In the genomic region with DNA sequence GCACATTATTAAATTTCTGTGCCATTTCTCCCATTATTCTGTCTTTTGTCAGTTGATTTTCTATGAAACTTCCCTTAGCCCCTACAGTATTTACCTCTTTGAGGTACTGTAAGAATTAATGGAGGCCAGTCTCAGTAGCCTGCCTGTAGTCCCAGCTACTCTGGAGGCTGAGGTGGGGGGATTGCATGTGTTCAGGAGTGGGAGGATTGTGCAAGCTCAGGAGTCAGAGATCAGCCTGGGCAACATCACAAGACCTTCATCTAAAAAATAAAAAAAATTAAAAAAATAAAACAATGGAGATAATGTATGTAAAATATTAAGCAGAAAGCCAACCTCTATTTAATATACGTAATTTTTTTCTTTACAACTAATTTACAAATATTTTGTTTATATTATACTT, we compare ENCODE assay signal across 2 cellular contexts.
TF ChIP-seq lines count a peak whose summit lies in the region.

No MANE protein-coding gene starts in this region.

TF ChIP-seq in HepG2, 621 proteins besides CTCF, POLR2A, EP300 and RAD21:
- TF ChIP-seq, protein P1, sequence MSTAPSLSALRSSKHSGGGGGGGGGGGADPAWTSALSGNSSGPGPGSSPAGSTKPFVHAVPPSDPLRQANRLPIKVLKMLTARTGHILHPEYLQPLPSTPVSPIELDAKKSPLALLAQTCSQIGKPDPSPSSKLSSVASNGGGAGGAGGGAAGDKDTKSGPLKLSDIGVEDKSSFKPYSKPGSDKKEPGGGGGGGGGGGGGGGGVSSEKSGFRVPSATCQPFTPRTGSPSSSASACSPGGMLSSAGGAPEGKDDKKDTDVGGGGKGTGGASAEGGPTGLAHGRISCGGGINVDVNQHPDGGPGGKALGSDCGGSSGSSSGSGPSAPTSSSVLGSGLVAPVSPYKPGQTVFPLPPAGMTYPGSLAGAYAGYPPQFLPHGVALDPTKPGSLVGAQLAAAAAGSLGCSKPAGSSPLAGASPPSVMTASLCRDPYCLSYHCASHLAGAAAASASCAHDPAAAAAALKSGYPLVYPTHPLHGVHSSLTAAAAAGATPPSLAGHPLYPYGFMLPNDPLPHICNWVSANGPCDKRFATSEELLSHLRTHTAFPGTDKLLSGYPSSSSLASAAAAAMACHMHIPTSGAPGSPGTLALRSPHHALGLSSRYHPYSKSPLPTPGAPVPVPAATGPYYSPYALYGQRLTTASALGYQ (CRISPR knock-in tag; IDR thresholded peaks at IDR 0.05) = no peak
- peak; percentile 30; the same call in 1 of the 2 replicates for TF ChIP-seq HNF4A (CRISPR knock-in tag; IDR thresholded peaks at IDR 0.05)
- TF ChIP-seq, protein P2, sequence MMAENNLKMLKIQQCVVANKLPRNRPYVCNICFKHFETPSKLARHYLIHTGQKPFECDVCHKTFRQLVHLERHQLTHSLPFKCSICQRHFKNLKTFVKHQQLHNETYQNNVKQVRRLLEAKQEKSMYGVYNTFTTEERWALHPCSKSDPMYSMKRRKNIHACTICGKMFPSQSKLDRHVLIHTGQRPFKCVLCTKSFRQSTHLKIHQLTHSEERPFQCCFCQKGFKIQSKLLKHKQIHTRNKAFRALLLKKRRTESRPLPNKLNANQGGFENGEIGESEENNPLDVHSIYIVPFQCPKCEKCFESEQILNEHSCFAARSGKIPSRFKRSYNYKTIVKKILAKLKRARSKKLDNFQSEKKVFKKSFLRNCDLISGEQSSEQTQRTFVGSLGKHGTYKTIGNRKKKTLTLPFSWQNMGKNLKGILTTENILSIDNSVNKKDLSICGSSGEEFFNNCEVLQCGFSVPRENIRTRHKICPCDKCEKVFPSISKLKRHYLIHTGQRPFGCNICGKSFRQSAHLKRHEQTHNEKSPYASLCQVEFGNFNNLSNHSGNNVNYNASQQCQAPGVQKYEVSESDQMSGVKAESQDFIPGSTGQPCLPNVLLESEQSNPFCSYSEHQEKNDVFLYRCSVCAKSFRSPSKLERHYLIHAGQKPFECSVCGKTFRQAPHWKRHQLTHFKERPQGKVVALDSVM (CRISPR knock-in tag; IDR thresholded peaks at IDR 0.05) = 0 out of 2 replicates have a peak, but pooled peaks have one; percentile 11
- peak; percentile 72; the same call in 1 of the 2 replicates for TF ChIP-seq CEBPB (IDR thresholded peaks at IDR 0.05; ENCODE audit: borderline replicate concordance, low read depth, low read length)
- no peak for TF ChIP-seq SNRNP70 (IDR thresholded peaks at IDR 0.05; ENCODE audit: low read depth, low read length)
- TF ChIP-seq, protein P3, sequence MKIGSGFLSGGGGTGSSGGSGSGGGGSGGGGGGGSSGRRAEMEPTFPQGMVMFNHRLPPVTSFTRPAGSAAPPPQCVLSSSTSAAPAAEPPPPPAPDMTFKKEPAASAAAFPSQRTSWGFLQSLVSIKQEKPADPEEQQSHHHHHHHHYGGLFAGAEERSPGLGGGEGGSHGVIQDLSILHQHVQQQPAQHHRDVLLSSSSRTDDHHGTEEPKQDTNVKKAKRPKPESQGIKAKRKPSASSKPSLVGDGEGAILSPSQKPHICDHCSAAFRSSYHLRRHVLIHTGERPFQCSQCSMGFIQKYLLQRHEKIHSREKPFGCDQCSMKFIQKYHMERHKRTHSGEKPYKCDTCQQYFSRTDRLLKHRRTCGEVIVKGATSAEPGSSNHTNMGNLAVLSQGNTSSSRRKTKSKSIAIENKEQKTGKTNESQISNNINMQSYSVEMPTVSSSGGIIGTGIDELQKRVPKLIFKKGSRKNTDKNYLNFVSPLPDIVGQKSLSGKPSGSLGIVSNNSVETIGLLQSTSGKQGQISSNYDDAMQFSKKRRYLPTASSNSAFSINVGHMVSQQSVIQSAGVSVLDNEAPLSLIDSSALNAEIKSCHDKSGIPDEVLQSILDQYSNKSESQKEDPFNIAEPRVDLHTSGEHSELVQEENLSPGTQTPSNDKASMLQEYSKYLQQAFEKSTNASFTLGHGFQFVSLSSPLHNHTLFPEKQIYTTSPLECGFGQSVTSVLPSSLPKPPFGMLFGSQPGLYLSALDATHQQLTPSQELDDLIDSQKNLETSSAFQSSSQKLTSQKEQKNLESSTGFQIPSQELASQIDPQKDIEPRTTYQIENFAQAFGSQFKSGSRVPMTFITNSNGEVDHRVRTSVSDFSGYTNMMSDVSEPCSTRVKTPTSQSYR (CRISPR knock-in tag; IDR thresholded peaks at IDR 0.05; ENCODE audit: borderline replicate concordance) = 0 out of 2 replicates have a peak, but pooled peaks have one; percentile 19
- TF ChIP-seq CEBPG (CRISPR knock-in tag; IDR thresholded peaks at IDR 0.05) = peak; percentile 62

TF ChIP-seq in GM12878, 131 proteins besides CTCF, POLR2A, EP300 and RAD21 (continued from another document):
- TF ChIP-seq, protein P4, sequence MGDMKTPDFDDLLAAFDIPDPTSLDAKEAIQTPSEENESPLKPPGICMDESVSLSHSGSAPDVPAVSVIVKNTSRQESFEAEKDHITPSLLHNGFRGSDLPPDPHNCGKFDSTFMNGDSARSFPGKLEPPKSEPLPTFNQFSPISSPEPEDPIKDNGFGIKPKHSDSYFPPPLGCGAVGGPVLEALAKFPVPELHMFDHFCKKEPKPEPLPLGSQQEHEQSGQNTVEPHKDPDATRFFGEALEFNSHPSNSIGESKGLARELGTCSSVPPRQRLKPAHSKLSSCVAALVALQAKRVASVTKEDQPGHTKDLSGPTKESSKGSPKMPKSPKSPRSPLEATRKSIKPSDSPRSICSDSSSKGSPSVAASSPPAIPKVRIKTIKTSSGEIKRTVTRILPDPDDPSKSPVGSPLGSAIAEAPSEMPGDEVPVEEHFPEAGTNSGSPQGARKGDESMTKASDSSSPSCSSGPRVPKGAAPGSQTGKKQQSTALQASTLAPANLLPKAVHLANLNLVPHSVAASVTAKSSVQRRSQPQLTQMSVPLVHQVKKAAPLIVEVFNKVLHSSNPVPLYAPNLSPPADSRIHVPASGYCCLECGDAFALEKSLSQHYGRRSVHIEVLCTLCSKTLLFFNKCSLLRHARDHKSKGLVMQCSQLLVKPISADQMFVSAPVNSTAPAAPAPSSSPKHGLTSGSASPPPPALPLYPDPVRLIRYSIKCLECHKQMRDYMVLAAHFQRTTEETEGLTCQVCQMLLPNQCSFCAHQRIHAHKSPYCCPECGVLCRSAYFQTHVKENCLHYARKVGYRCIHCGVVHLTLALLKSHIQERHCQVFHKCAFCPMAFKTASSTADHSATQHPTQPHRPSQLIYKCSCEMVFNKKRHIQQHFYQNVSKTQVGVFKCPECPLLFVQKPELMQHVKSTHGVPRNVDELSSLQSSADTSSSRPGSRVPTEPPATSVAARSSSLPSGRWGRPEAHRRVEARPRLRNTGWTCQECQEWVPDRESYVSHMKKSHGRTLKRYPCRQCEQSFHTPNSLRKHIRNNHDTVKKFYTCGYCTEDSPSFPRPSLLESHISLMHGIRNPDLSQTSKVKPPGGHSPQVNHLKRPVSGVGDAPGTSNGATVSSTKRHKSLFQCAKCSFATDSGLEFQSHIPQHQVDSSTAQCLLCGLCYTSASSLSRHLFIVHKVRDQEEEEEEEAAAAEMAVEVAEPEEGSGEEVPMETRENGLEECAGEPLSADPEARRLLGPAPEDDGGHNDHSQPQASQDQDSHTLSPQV (IDR thresholded peaks at IDR 0.05) = no peak
- TF ChIP-seq TCF7 (IDR thresholded peaks at IDR 0.05; ENCODE audit: borderline replicate concordance) = no peak
- TF ChIP-seq MEF2A (IDR thresholded peaks at IDR 0.05; ENCODE audit: insufficient read depth, low read depth, low read length) = no peak
- TF ChIP-seq, protein P5, sequence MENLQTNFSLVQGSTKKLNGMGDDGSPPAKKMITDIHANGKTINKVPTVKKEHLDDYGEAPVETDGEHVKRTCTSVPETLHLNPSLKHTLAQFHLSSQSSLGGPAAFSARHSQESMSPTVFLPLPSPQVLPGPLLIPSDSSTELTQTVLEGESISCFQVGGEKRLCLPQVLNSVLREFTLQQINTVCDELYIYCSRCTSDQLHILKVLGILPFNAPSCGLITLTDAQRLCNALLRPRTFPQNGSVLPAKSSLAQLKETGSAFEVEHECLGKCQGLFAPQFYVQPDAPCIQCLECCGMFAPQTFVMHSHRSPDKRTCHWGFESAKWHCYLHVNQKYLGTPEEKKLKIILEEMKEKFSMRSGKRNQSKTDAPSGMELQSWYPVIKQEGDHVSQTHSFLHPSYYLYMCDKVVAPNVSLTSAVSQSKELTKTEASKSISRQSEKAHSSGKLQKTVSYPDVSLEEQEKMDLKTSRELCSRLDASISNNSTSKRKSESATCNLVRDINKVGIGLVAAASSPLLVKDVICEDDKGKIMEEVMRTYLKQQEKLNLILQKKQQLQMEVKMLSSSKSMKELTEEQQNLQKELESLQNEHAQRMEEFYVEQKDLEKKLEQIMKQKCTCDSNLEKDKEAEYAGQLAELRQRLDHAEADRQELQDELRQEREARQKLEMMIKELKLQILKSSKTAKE (IDR thresholded peaks at IDR 0.05; ENCODE audit: low read depth, poor library complexity, severe bottlenecking) = no peak
- TF ChIP-seq, protein P6, sequence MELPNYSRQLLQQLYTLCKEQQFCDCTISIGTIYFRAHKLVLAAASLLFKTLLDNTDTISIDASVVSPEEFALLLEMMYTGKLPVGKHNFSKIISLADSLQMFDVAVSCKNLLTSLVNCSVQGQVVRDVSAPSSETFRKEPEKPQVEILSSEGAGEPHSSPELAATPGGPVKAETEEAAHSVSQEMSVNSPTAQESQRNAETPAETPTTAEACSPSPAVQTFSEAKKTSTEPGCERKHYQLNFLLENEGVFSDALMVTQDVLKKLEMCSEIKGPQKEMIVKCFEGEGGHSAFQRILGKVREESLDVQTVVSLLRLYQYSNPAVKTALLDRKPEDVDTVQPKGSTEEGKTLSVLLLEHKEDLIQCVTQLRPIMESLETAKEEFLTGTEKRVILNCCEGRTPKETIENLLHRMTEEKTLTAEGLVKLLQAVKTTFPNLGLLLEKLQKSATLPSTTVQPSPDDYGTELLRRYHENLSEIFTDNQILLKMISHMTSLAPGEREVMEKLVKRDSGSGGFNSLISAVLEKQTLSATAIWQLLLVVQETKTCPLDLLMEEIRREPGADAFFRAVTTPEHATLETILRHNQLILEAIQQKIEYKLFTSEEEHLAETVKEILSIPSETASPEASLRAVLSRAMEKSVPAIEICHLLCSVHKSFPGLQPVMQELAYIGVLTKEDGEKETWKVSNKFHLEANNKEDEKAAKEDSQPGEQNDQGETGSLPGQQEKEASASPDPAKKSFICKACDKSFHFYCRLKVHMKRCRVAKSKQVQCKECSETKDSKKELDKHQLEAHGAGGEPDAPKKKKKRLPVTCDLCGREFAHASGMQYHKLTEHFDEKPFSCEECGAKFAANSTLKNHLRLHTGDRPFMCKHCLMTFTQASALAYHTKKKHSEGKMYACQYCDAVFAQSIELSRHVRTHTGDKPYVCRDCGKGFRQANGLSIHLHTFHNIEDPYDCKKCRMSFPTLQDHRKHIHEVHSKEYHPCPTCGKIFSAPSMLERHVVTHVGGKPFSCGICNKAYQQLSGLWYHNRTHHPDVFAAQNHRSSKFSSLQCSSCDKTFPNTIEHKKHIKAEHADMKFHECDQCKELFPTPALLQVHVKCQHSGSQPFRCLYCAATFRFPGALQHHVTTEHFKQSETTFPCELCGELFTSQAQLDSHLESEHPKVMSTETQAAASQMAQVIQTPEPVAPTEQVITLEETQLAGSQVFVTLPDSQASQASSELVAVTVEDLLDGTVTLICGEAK (IDR thresholded peaks at IDR 0.05; ENCODE audit: borderline replicate concordance) = no peak
- TF ChIP-seq HDAC6 (IDR thresholded peaks at IDR 0.05; ENCODE audit: unreplicated experiment) = no peak
